ENCODE assay signal across 27 cellular contexts in the genomic region with DNA sequence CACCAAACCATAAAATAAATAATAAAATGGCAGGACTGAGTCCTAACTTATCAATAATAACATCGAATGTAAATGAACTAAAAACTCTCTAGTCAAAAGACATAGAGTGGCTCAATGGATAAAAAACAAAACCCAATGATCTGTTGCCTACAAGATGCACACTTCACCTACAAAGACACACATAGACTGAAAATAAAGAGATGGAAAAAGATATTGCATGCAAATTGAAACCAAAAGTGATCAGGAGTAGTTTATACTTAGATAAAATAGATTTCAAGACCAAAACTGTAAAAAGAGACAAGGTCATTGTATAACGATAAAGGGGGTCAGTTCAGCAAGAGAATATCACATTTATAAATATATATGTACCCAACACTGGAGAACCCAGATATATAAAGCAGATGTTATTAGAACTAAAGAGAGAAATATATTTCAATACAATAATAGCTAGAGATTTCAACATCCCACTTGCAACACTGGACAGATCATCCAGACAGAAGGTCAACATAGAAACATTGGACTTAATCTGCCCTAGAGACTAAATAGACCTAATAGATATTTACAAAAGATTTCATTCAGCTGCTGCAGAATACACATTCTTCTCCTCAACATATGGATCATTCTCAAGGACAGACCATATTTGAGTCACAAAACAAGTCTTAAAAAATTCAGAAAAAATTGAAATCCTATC. TPM values are rescaled to one million over a fixed set of nuclear protein-coding genes. Genes with fewer than 3 reads are reported as not detected.
"Had no signal": no experiment of that assay in that cellular context is flagged by ENCODE, and none has a peak within 500 bp of the region (broad histone marks: within the 10 kb centered on the region; RNA-seq: fewer than 3 reads in every experiment).

No MANE protein-coding gene starts in this region.

- H3K4me3 Mint-ChIP-seq: activated B cell treated with CpG ODN at 0.5 μM for 24 hours; activated CD4-positive, alpha-beta memory T cell treated with anti-CD3 and anti-CD28 coated beads for 36 hours; activated CD4-positive, alpha-beta T cell treated with anti-CD3 and anti-CD28 coated beads, Interleukin-2, amount 10 ng/mL, durations not matched to agents 7 days and 5 days; activated naive CD4-positive, alpha-beta T cell treated with anti-CD3 and anti-CD28 coated beads, Interleukin-2, amount 10 ng/mL, durations not matched to agents 7 days and 5 days; activated naive CD8-positive, alpha-beta T cell treated with anti-CD3 and anti-CD28 coated beads for 36 hours; activated T-cell treated with anti-CD3 and anti-CD28 coated beads, Interleukin-2, amount 50 U/mL, for 72 hours; brain; central memory CD8-positive, alpha-beta T cell; IgD-negative memory B cell; T-cell had no signal

- H3K9me3 Mint-ChIP-seq: activated B cell treated with CpG ODN at 0.5 μM for 24 hours; activated CD4-positive, alpha-beta memory T cell treated with anti-CD3 and anti-CD28 coated beads for 36 hours; activated CD4-positive, alpha-beta T cell treated with anti-CD3 and anti-CD28 coated beads, Interleukin-2, amount 10 ng/mL, durations not matched to agents 7 days and 5 days; activated naive CD4-positive, alpha-beta T cell treated with anti-CD3 and anti-CD28 coated beads, Interleukin-2, amount 10 ng/mL, durations not matched to agents 7 days and 5 days; activated naive CD8-positive, alpha-beta T cell treated with anti-CD3 and anti-CD28 coated beads for 36 hours; activated T-cell treated with anti-CD3 and anti-CD28 coated beads, Interleukin-2, amount 50 U/mL, for 72 hours; central memory CD8-positive, alpha-beta T cell; IgD-negative memory B cell; T-cell had no signal

- H3K36me3 Mint-ChIP-seq: activated naive CD8-positive, alpha-beta T cell treated with anti-CD3 and anti-CD28 coated beads for 36 hours had no signal

- ATAC-seq: activated T-cell treated with anti-CD3 and anti-CD28 coated beads, Interleukin-2, amount 50 U/mL, for 72 hours; T-cell had no signal

- H3K27ac ChIP-seq: SK-N-MC had no signal

- H3K4me3 ChIP-seq: SK-N-MC had no signal

- H3K27me3 Mint-ChIP-seq: activated CD4-positive, alpha-beta memory T cell treated with anti-CD3 and anti-CD28 coated beads for 36 hours; activated CD4-positive, alpha-beta T cell treated with anti-CD3 and anti-CD28 coated beads, Interleukin-2, amount 10 ng/mL, durations not matched to agents 7 days and 5 days; activated naive CD4-positive, alpha-beta T cell treated with anti-CD3 and anti-CD28 coated beads, Interleukin-2, amount 10 ng/mL, durations not matched to agents 7 days and 5 days; activated naive CD8-positive, alpha-beta T cell treated with anti-CD3 and anti-CD28 coated beads for 36 hours; brain; central memory CD8-positive, alpha-beta T cell; IgD-negative memory B cell; T-cell had no signal

- DNase-seq: activated B cell treated with CpG ODN at 0.5 μM for 24 hours; activated CD4-positive, alpha-beta memory T cell treated with anti-CD3 and anti-CD28 coated beads for 36 hours; activated CD4-positive, alpha-beta T cell treated with anti-CD3 and anti-CD28 coated beads, Interleukin-2, amount 10 ng/mL, durations not matched to agents 7 days and 5 days; activated gamma-delta T cell treated with Interleukin-2 at 50 U/mL for 16 hours; activated naive CD4-positive, alpha-beta T cell treated with anti-CD3 and anti-CD28 coated beads, Interleukin-2, amount 10 ng/mL, durations not matched to agents 7 days and 5 days; activated naive CD8-positive, alpha-beta T cell treated with anti-CD3 and anti-CD28 coated beads for 36 hours; activated T-cell treated with anti-CD3 and anti-CD28 coated beads, Interleukin-2, amount 50 U/mL, for 72 hours; amniotic stem cell; KG1; NCI-H1048; NCI-H1694; NCI-H2029; NCI-H510A treated with DMSO at 0.1 percent for 48 hours; NCI-H69; T-cell; T-helper 2 cell; T1000 had no signal

- H3K27ac Mint-ChIP-seq: activated B cell treated with CpG ODN at 0.5 μM for 24 hours; activated CD4-positive, alpha-beta memory T cell treated with anti-CD3 and anti-CD28 coated beads for 36 hours; activated CD4-positive, alpha-beta T cell treated with anti-CD3 and anti-CD28 coated beads, Interleukin-2, amount 10 ng/mL, durations not matched to agents 7 days and 5 days; activated naive CD4-positive, alpha-beta T cell treated with anti-CD3 and anti-CD28 coated beads, Interleukin-2, amount 10 ng/mL, durations not matched to agents 7 days and 5 days; activated naive CD8-positive, alpha-beta T cell treated with anti-CD3 and anti-CD28 coated beads for 36 hours; activated T-cell treated with anti-CD3 and anti-CD28 coated beads, Interleukin-2, amount 50 U/mL, for 72 hours; activated T-helper 2 cell treated with anti-CD3 and anti-CD28 coated beads, Interferon-gamma antibody, Interleukin-2, Interleukin-4, amounts not matched to agents 10 μg/mL and 5 μg/mL and 100 μg/mL, durations not matched to agents 14 hours and 24 hours and 36 hours; brain; T-cell had no signal

- H3K4me1 Mint-ChIP-seq: activated B cell treated with CpG ODN at 0.5 μM for 24 hours; activated naive CD4-positive, alpha-beta T cell treated with anti-CD3 and anti-CD28 coated beads, Interleukin-2, amount 10 ng/mL, durations not matched to agents 7 days and 5 days; activated naive CD8-positive, alpha-beta T cell treated with anti-CD3 and anti-CD28 coated beads for 36 hours; brain; central memory CD8-positive, alpha-beta T cell; IgD-negative memory B cell; T-cell had no signal

RNA-seq across cellular contexts. Expression of a gene that starts 29.8 kb away (rescaled TPM):
- total RNA-seq: activated B cell treated with CpG ODN at 0.5 μM for 24 hours; activated CD4-positive, alpha-beta memory T cell treated with anti-CD3 and anti-CD28 coated beads for 36 hours; activated CD4-positive, alpha-beta T cell treated with anti-CD3 and anti-CD28 coated beads, Interleukin-2, amount 10 ng/mL, durations not matched to agents 7 days and 5 days; activated CD8-positive, alpha-beta memory T cell treated with anti-CD3 and anti-CD28 coated beads for 36 hours; activated naive CD8-positive, alpha-beta T cell treated with anti-CD3 and anti-CD28 coated beads for 36 hours; activated T-cell treated with anti-CD3 and anti-CD28 coated beads, Interleukin-2, amount 50 U/mL, for 72 hours; activated T-helper 2 cell treated with anti-CD3 and anti-CD28 coated beads, Interferon-gamma antibody, Interleukin-2, Interleukin-4, amounts not matched to agents 10 μg/mL and 5 μg/mL and 100 μg/mL, durations not matched to agents 14 hours and 24 hours and 36 hours; astrocyte; LHCN-M2; M059J; RPMI7951; T-cell had no signal
